ENCODE assay signal across 20 cellular contexts in genomic region chr7:99218406-99219184, GRCh38. TPM values are rescaled to one million over a fixed set of nuclear protein-coding genes. Genes with fewer than 3 reads are reported as not detected.
DNase-seq lines count a peak whose midpoint lies in the region; ATAC-seq and TF ChIP-seq lines count a peak whose summit lies in the region.
"Had no signal": no experiment of that assay in that cellular context is flagged by ENCODE, and none has a peak within 500 bp of the region (broad histone marks: within the 10 kb centered on the region; RNA-seq: fewer than 3 reads in every experiment).

No MANE protein-coding gene starts in this region.

- CTCF ChIA-PET in activated CD8-positive, alpha-beta memory T cell treated with anti-CD3 and anti-CD28 coated beads, Interleukin-2, amount 10 ng/mL, durations not matched to agents 7 days and 5 days (lab: Charles Lee) = no interaction called here
- CTCF ChIA-PET in T-cell (lab: Charles Lee) = no interaction called here
- CTCF ChIA-PET in activated naive CD4-positive, alpha-beta T cell treated with anti-CD3 and anti-CD28 coated beads, Interleukin-2, amount 10 ng/mL, durations not matched to agents 7 days and 5 days (lab: Charles Lee) = no interaction called here

- H3K36me3 Mint-ChIP-seq in activated CD8-positive, alpha-beta memory T cell treated with anti-CD3 and anti-CD28 coated beads, Interleukin-2, amount 10 ng/mL, durations not matched to agents 7 days and 5 days = no peaks in the 10 kb centered on the region
- H3K36me3 Mint-ChIP-seq in T-cell = no peaks in the 10 kb centered on the region
- H3K36me3 Mint-ChIP-seq in activated naive CD4-positive, alpha-beta T cell treated with anti-CD3 and anti-CD28 coated beads, Interleukin-2, amount 10 ng/mL, durations not matched to agents 7 days and 5 days = no peaks in the 10 kb centered on the region

- H3K9me3 Mint-ChIP-seq in activated CD8-positive, alpha-beta memory T cell treated with anti-CD3 and anti-CD28 coated beads, Interleukin-2, amount 10 ng/mL, durations not matched to agents 7 days and 5 days (ENCODE audit: low read depth) = no peaks in the 10 kb centered on the region
- no peaks in the 10 kb centered on the region for H3K9me3 Mint-ChIP-seq in T-cell
- no peaks in the 10 kb centered on the region for H3K9me3 Mint-ChIP-seq in activated naive CD4-positive, alpha-beta T cell treated with anti-CD3 and anti-CD28 coated beads, Interleukin-2, amount 10 ng/mL, durations not matched to agents 7 days and 5 days
- H3K9me3 Mint-ChIP-seq: activated CD4-positive, alpha-beta T cell treated with anti-CD3 and anti-CD28 coated beads, Interleukin-2, amount 10 ng/mL, durations not matched to agents 7 days and 5 days had no signal

- no peak overlapping the region for H3K27ac Mint-ChIP-seq in activated CD8-positive, alpha-beta memory T cell treated with anti-CD3 and anti-CD28 coated beads, Interleukin-2, amount 10 ng/mL, durations not matched to agents 7 days and 5 days
- H3K27ac Mint-ChIP-seq in T-cell = peak overlapping the region; percentile 78 to 89
- no peak overlapping the region for H3K27ac Mint-ChIP-seq in activated naive CD4-positive, alpha-beta T cell treated with anti-CD3 and anti-CD28 coated beads, Interleukin-2, amount 10 ng/mL, durations not matched to agents 7 days and 5 days
- H3K27ac Mint-ChIP-seq: activated CD4-positive, alpha-beta T cell treated with anti-CD3 and anti-CD28 coated beads, Interleukin-2, amount 10 ng/mL, durations not matched to agents 7 days and 5 days had no signal

- H3K27ac ChIP-seq in lower lobe of right lung (no peak overlapping the region), upper lobe of right lung (no peak overlapping the region)
- H3K27ac ChIP-seq: SK-N-MC had no signal

- no peaks in the 10 kb centered on the region for H3K4me1 ChIP-seq in lower lobe of right lung
- H3K4me1 ChIP-seq in upper lobe of right lung = no peaks in the 10 kb centered on the region

- H3K27me3 Mint-ChIP-seq in activated CD8-positive, alpha-beta memory T cell treated with anti-CD3 and anti-CD28 coated beads, Interleukin-2, amount 10 ng/mL, durations not matched to agents 7 days and 5 days = peaks cover 2% of the 10 kb centered on the region
- peaks cover 0 to 4% of the 10 kb centered on the region in 2 donors for H3K27me3 Mint-ChIP-seq in T-cell
- H3K27me3 Mint-ChIP-seq in activated naive CD4-positive, alpha-beta T cell treated with anti-CD3 and anti-CD28 coated beads, Interleukin-2, amount 10 ng/mL, durations not matched to agents 7 days and 5 days = peaks cover 8% of the 10 kb centered on the region

- H3K27me3 ChIP-seq in lower lobe of right lung (ENCODE audit: low read depth) = no peaks in the 10 kb centered on the region
- no peaks in the 10 kb centered on the region for H3K27me3 ChIP-seq in upper lobe of right lung
- H3K27me3 ChIP-seq: transverse colon had no signal

- intact Hi-C loops in lower lobe of right lung (cut with DNase I) = no loop called here
- intact Hi-C loops in upper lobe of right lung (cut with DNase I) = no loop called here

- H3K4me1 Mint-ChIP-seq in activated CD8-positive, alpha-beta memory T cell treated with anti-CD3 and anti-CD28 coated beads, Interleukin-2, amount 10 ng/mL, durations not matched to agents 7 days and 5 days = peaks cover 5% of the 10 kb centered on the region
- H3K4me1 Mint-ChIP-seq in T-cell = peaks cover 0 to 7% (median 5%) of the 10 kb centered on the region in 3 donors
- peaks cover 3% of the 10 kb centered on the region for H3K4me1 Mint-ChIP-seq in activated naive CD4-positive, alpha-beta T cell treated with anti-CD3 and anti-CD28 coated beads, Interleukin-2, amount 10 ng/mL, durations not matched to agents 7 days and 5 days

- no peak overlapping the region for H3K4me3 ChIP-seq in lower lobe of right lung
- no peak overlapping the region for H3K4me3 ChIP-seq in upper lobe of right lung
- H3K4me3 ChIP-seq: SK-N-MC, transverse colon had no signal

- H3K4me3 Mint-ChIP-seq in activated CD8-positive, alpha-beta memory T cell treated with anti-CD3 and anti-CD28 coated beads, Interleukin-2, amount 10 ng/mL, durations not matched to agents 7 days and 5 days = no peak overlapping the region
- H3K4me3 Mint-ChIP-seq in T-cell = peak overlapping the region in 1 of 3 donors; percentile 5
- H3K4me3 Mint-ChIP-seq in activated naive CD4-positive, alpha-beta T cell treated with anti-CD3 and anti-CD28 coated beads, Interleukin-2, amount 10 ng/mL, durations not matched to agents 7 days and 5 days = no peak overlapping the region
- H3K4me3 Mint-ChIP-seq: activated CD4-positive, alpha-beta T cell treated with anti-CD3 and anti-CD28 coated beads, Interleukin-2, amount 10 ng/mL, durations not matched to agents 7 days and 5 days had no signal

- no peaks in the 10 kb centered on the region for H3K36me3 ChIP-seq in lower lobe of right lung
- H3K36me3 ChIP-seq in upper lobe of right lung = no peaks in the 10 kb centered on the region
- H3K36me3 ChIP-seq: transverse colon had no signal

- TF ChIP-seq CTCF in lower lobe of right lung (IDR thresholded peaks at IDR 0.05) (no peak), upper lobe of right lung (IDR thresholded peaks at IDR 0.05) (no peak)

- H3K9me3 ChIP-seq in lower lobe of right lung = no peaks in the 10 kb centered on the region
- H3K9me3 ChIP-seq in upper lobe of right lung = no peaks in the 10 kb centered on the region
- H3K9me3 ChIP-seq: transverse colon had no signal

- POLR2A ChIA-PET in T-cell (lab: Charles Lee) = interaction anchor here in 1 of 2 donors (0.6 kb wide), 1 partner anchor 124 kb away, joined by 3 read pairs; no protein-coding TSS in a partner anchor

- peak; percentile 20 for ATAC-seq in activated CD8-positive, alpha-beta memory T cell treated with anti-CD3 and anti-CD28 coated beads, Interleukin-2, amount 10 ng/mL, durations not matched to agents 7 days and 5 days
- ATAC-seq in T-cell (replicated peaks in 1 of 4) = peak; percentile 69 to 86 (median 78)
- peak; percentile 15 to 28 for ATAC-seq in lower lobe of right lung
- peak; percentile 10 for ATAC-seq in upper lobe of right lung
- ATAC-seq: esophagus mucosa, left ventricle myocardium superior had no signal

- DNase-seq in activated CD8-positive, alpha-beta memory T cell treated with anti-CD3 and anti-CD28 coated beads, Interleukin-2, amount 10 ng/mL, durations not matched to agents 7 days and 5 days = no peak
- DNase-seq in activated CD8-positive, alpha-beta memory T cell treated with anti-CD3 and anti-CD28 coated beads, Interleukin-2, amount 50 U/mL, for 48 hours = no peak
- DNase-seq in T-cell = peak in 11 of 34 experiments; percentile 1 to 33 (median 6)
- no peak for DNase-seq in lower lobe of right lung
- DNase-seq in upper lobe of right lung = peak; percentile 54
- no peak for DNase-seq in cerebellar nuclear complex (lab: John Stamatoyannopoulos, UW)
- DNase-seq in NCI-H1092 (lab: John Stamatoyannopoulos, UW) = no peak
- DNase-seq in activated naive CD4-positive, alpha-beta T cell treated with anti-CD3 and anti-CD28 coated beads, Interleukin-2, amount 10 ng/mL, durations not matched to agents 7 days and 5 days = no peak
- DNase-seq: activated CD4-positive, alpha-beta T cell treated with anti-CD3 and anti-CD28 coated beads, Interleukin-2, amount 10 ng/mL, durations not matched to agents 7 days and 5 days; activated T-cell treated with anti-CD3 and anti-CD28 coated beads, Interleukin-2, amount 50 U/mL, for 48 hours; left ventricle myocardium superior; NCI-H1105; NCI-H526; OCI-M1 had no signal

RNA-seq across cellular contexts. Expression of gene KPNA7, which starts 10.7 kb away (rescaled TPM):
- total RNA-seq in activated CD8-positive, alpha-beta memory T cell treated with anti-CD3 and anti-CD28 coated beads, Interleukin-2, amount 10 ng/mL, durations not matched to agents 7 days and 5 days = not detected
- total RNA-seq in T-cell (under 1 TPM in 2 of 5 donors, not detected in 3; 0.25 to 0.35 TPM), lower lobe of right lung (0.71 TPM), upper lobe of right lung (0.29 TPM)
- total RNA-seq: activated CD4-positive, alpha-beta T cell treated with anti-CD3 and anti-CD28 coated beads, Interleukin-2, amount 10 ng/mL, durations not matched to agents 7 days and 5 days; Daoy; glomerular endothelial cell; left ventricle myocardium superior; myocyte had no signal

RNA-seq across cellular contexts. Expression of gene MYH16, which starts 54.0 kb away (rescaled TPM):
- not detected for total RNA-seq in activated CD8-positive, alpha-beta memory T cell treated with anti-CD3 and anti-CD28 coated beads, Interleukin-2, amount 10 ng/mL, durations not matched to agents 7 days and 5 days
- total RNA-seq in T-cell (not detected), lower lobe of right lung (not detected), upper lobe of right lung (not detected)
- total RNA-seq: activated CD4-positive, alpha-beta T cell treated with anti-CD3 and anti-CD28 coated beads, Interleukin-2, amount 10 ng/mL, durations not matched to agents 7 days and 5 days; esophagus mucosa; left ventricle myocardium superior; myocyte; transverse colon had no signal

Comparison
In these comparisons a context has a peak if more than half of its experiments do, and no peak if none do; other contexts are left out.
1. ATAC-seq: peak in every context shown above with its lines; median percentile 78 in T-cell; 22 in lower lobe of right lung; 20 in activated CD8-positive, alpha-beta memory T cell treated with anti-CD3 and anti-CD28 coated beads, Interleukin-2, amount 10 ng/mL, durations not matched to agents 7 days and 5 days; 10 in upper lobe of right lung.
2. H3K27ac Mint-ChIP-seq: peak in T-cell (2 of 2); none in activated CD8-positive, alpha-beta memory T cell treated with anti-CD3 and anti-CD28 coated beads, Interleukin-2, amount 10 ng/mL, durations not matched to agents 7 days and 5 days (single experiment) and activated naive CD4-positive, alpha-beta T cell treated with anti-CD3 and anti-CD28 coated beads, Interleukin-2, amount 10 ng/mL, durations not matched to agents 7 days and 5 days (single experiment).